ENCODE assay signal across 14 cellular contexts in the genomic region with DNA sequence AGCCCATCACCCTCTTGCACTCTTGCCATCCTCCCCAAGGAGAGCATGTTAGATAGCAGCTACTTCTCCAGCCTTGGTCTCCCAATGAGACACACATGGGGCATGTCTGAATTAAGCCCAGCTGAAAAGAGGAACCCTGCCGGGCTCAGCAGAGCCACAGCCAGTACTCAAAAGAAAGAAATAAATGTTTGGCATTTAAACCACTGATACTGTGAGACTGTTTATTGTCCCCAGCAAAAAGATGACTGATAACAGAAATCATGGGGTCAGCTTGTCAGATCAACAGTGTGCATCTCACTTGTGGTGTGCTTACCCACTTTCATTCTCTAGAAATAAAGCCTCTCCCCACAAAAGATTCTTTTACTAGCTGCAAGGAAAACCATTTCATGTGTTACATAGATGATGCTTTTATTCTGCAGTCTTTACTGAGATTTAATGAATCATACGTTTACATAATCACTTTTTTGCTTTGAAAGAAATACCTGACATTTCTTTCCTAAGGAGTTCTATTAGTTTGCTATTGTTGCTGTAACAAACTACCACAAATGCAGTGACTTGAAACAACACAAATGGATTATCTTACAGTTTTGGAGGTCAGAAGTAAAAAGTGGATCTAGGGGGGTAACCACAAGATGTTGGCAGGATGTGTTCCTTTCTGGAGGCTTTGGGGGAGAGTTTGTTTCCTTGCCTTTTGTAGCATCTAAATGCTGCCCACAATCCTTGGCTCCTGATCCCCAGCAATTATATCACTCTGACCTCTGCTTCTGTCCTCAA. TPM values are rescaled to one million over a fixed set of nuclear protein-coding genes. Genes with fewer than 3 reads are reported as not detected.
DNase-seq lines count a peak whose midpoint lies in the region; ATAC-seq and TF ChIP-seq lines count a peak whose summit lies in the region.
"Had no signal": no experiment of that assay in that cellular context is flagged by ENCODE, and none has a peak within 500 bp of the region (broad histone marks: within the 10 kb centered on the region; RNA-seq: fewer than 3 reads in every experiment).

No MANE protein-coding gene starts in this region.

- CTCF ChIA-PET in mammary epithelial cell (lab: Charles Lee; ENCODE audit: low non-redundant PET): no interaction called here

- dilution Hi-C loops in mammary epithelial cell (cut with HindIII; ENCODE audit: low sequenced_read_pairs): no loop called here

- H3K36me3 ChIP-seq in esophagus squamous epithelium (no peaks in the 10 kb centered on the region), mammary epithelial cell (ENCODE audit: insufficient read depth, low read length) (no peaks in the 10 kb centered on the region)
- H3K36me3 ChIP-seq: BE2C, breast epithelium had no signal

- H3K27ac ChIP-seq in esophagus squamous epithelium (no peak overlapping the region), mammary epithelial cell (ENCODE audit: insufficient read depth, low read depth, low read length) (no peak overlapping the region)
- H3K27ac ChIP-seq: breast epithelium, HL-60, SK-N-MC had no signal

- peak; percentile 67 for ATAC-seq in GM19468 (IDR thresholded peaks at IDR 0.05; ENCODE audit: extremely low read depth, unreplicated experiment)
- peak; percentile 56 for ATAC-seq in HG03095 (IDR thresholded peaks at IDR 0.05; ENCODE audit: unreplicated experiment)
- ATAC-seq: right cardiac atrium had no signal

- in situ Hi-C loops in mammary epithelial cell (cut with MboI; ENCODE audit: low sequenced_read_pairs in 2 of 2): no loop called here

- no peaks in the 10 kb centered on the region for H3K79me2 ChIP-seq in mammary epithelial cell (ENCODE audit: insufficient read depth, low read length)

- intact Hi-C loops in esophagus squamous epithelium (cut with DNase I) (no loop called here), mammary epithelial cell (cut with micrococcal nuclease) (no loop called here)

- no peak overlapping the region for H3K4me2 ChIP-seq in mammary epithelial cell (ENCODE audit: insufficient read depth, low read depth, low read length)

- DNase-seq in GM12865 (ENCODE audit: low read depth): peak; percentile 16
- peak; percentile 16 for DNase-seq in SK-N-DZ (ENCODE audit: low spot score)
- no peak for DNase-seq in esophagus squamous epithelium (lab: John Stamatoyannopoulos, UW)
- DNase-seq in UCSD-AML1 (lab: John Stamatoyannopoulos, UW; ENCODE audit: unreplicated experiment): no peak
- no peak for DNase-seq in mammary epithelial cell
- no peak for DNase-seq in NCI-H345 treated with DMSO at 0.1 percent for 48 hours (lab: John Stamatoyannopoulos, UW; ENCODE audit: unreplicated experiment)
- DNase-seq: BE2C, NCI-H2081, right cardiac atrium had no signal

- H2AFZ ChIP-seq in mammary epithelial cell (ENCODE audit: low read depth, low read length): no peak overlapping the region

- TF ChIP-seq POLR2A in esophagus squamous epithelium (IDR thresholded peaks at IDR 0.05): no peak

- H3K4me3 ChIP-seq in GM12865 (ENCODE audit: low read depth, low read length): no peak overlapping the region
- H3K4me3 ChIP-seq in esophagus squamous epithelium: no peak overlapping the region
- H3K4me3 ChIP-seq in mammary epithelial cell (replicated peaks in 1 of 3; ENCODE audit: insufficient read depth in 1 of 3, low read depth in 2 of 3, low read length in 3 of 3): no peak overlapping the region
- H3K4me3 ChIP-seq: breast epithelium, SK-N-MC had no signal

- H4K20me1 ChIP-seq in mammary epithelial cell (ENCODE audit: insufficient read depth, low read length): no peaks in the 10 kb centered on the region

- TF ChIP-seq CTCF in GM12865 (IDR thresholded peaks at IDR 0.05; ENCODE audit: insufficient read depth, low read depth, low read length, missing control alignments) (no peak), esophagus squamous epithelium (IDR thresholded peaks at IDR 0.05) (no peak), mammary epithelial cell (conservative IDR thresholded peaks at IDR 0.05 in 1 of 2, IDR thresholded peaks at IDR 0.05 in 1 of 2; ENCODE audit: extremely low read depth in 1 of 2, insufficient read depth in 1 of 2, low read depth in 1 of 2, low read length in 2 of 2) (no peak)

- H3K4me1 ChIP-seq in esophagus squamous epithelium: no peaks in the 10 kb centered on the region
- no peaks in the 10 kb centered on the region for H3K4me1 ChIP-seq in mammary epithelial cell (ENCODE audit: insufficient read depth, low read length)
- H3K4me1 ChIP-seq: BE2C, breast epithelium had no signal

- no TSS peak for BruUV-seq in mammary epithelial cell (replicated peaks; lab: Mats Ljungman, UMichigan)

- no peak overlapping the region for H3K9ac ChIP-seq in mammary epithelial cell (ENCODE audit: insufficient read depth, low read length)

- WGBS in esophagus squamous epithelium, 2 donors: 27 to 32% methylated on average over 2 of the region's 2 CpGs
- 22% methylated on average over 2 of the region's 2 CpGs for WGBS in mammary epithelial cell (ENCODE audit: low coverage, missing lambda C conversion rate)

- H3K9me3 ChIP-seq in esophagus squamous epithelium: no peaks in the 10 kb centered on the region
- no peaks in the 10 kb centered on the region for H3K9me3 ChIP-seq in mammary epithelial cell (replicated peaks; ENCODE audit: insufficient read depth, low read length)
- H3K9me3 ChIP-seq: BE2C, breast epithelium had no signal

- H3K27me3 ChIP-seq in esophagus squamous epithelium (no peaks in the 10 kb centered on the region), mammary epithelial cell (ENCODE audit: insufficient read depth, low read length) (no peaks in the 10 kb centered on the region)
- H3K27me3 ChIP-seq: BE2C, breast epithelium had no signal

RNA-seq across cellular contexts. Expression of a gene that starts 20.9 kb away (rescaled TPM):
- 1.3 and 1.6 TPM in 2 replicates for polyA plus RNA-seq in SK-N-DZ (2014; cell fraction: cytosol; rRNA removed)
- polyA plus RNA-seq in SK-N-DZ (2014; cell fraction: nucleus; rRNA removed): 2.5 and 3.5 TPM in 2 replicates
- total RNA-seq in esophagus squamous epithelium (under 1 TPM in 1 of 4 donors, not detected in 3; 0.57 TPM), mammary epithelial cell (1 to 10 TPM in 1 of 2 donors, under 1 TPM in 1; 0.35 to 1.7 TPM)
- 0.26 TPM for polyA plus RNA-seq in mammary epithelial cell
- polyA minus RNA-seq in mammary epithelial cell: not detected

Comparison
In these comparisons a context has a peak if more than half of its experiments do, and no peak if none do; other contexts are left out.
1. DNase-seq: peak in GM12865 (single experiment) and SK-N-DZ (single experiment); none in esophagus squamous epithelium (single experiment), UCSD-AML1 (single experiment), mammary epithelial cell (single experiment) and NCI-H345 treated with DMSO at 0.1 percent for 48 hours (single experiment).